1 cellular context compared by ENCODE assay signal in the genomic region with DNA sequence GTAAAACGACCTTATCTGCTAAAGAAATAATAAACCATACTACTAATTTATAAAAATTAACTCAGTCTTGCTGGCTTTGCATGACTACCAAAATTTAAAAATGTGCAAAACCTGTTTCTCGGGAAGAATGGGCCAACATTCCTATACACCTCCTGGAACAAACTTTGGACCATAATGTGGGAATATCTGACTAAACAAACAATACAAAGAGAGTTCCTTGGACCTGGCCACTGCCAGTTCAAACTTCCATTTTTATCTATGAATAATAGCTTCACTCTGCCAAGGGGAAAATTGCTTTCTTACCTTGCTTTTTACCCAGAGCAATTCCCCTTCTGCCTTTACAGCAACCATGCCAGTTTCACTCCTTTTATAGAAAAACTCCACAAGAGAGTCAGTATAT.
TF ChIP-seq lines count a peak whose summit lies in the region.

No MANE protein-coding gene starts in this region.

TF ChIP-seq in HepG2, 621 proteins besides CTCF, POLR2A, EP300 and RAD21 (continues in another document):
- TF ChIP-seq ZNF569 (CRISPR knock-in tag; IDR thresholded peaks at IDR 0.05; ENCODE audit: borderline replicate concordance) (no peak), SOX6 (IDR thresholded peaks at IDR 0.05) (no peak), SOX6 (CRISPR knock-in tag; IDR thresholded peaks at IDR 0.05) (peak; percentile 43; the same call in 1 of the 2 replicates), ZFP62 (CRISPR knock-in tag; IDR thresholded peaks at IDR 0.05) (no peak), EHMT2 (IDR thresholded peaks at IDR 0.05; ENCODE audit: borderline replicate concordance, low read depth, low read length) (no peak), HDAC2 (CRISPR knock-in tag; IDR thresholded peaks at IDR 0.05) (peak; percentile 59; the same call in 1 of the 2 replicates), RFXAP (CRISPR knock-in tag; IDR thresholded peaks at IDR 0.05; ENCODE audit: borderline replicate concordance) (no peak), PITX1 (CRISPR knock-in tag; IDR thresholded peaks at IDR 0.05) (no peak), THAP11 (CRISPR knock-in tag; IDR thresholded peaks at IDR 0.05) (peak; percentile 22; the same call in 1 of the 2 replicates), ZNF335 (CRISPR knock-in tag; IDR thresholded peaks at IDR 0.05) (no peak), HMG20A (CRISPR knock-in tag; IDR thresholded peaks at IDR 0.05; ENCODE audit: borderline replicate concordance) (0 out of 2 replicates have a peak, but pooled peaks have one; percentile 19), ZNF644 (CRISPR knock-in tag; IDR thresholded peaks at IDR 0.05; ENCODE audit: low read depth) (peak; percentile 72; the same call in 1 of the 2 replicates), ZNF331 (CRISPR knock-in tag; IDR thresholded peaks at IDR 0.05) (peak; percentile 22; the same call in 1 of the 2 replicates), ZNF136 (CRISPR knock-in tag; IDR thresholded peaks at IDR 0.05; ENCODE audit: low read depth) (no peak), GATAD2A (CRISPR knock-in tag; IDR thresholded peaks at IDR 0.05) (peak; percentile 46; the same call in 1 of the 2 replicates), JUND (CRISPR knock-in tag; IDR thresholded peaks at IDR 0.05) (no peak), ZNF746 (CRISPR knock-in tag; IDR thresholded peaks at IDR 0.05) (no peak), ZNF614 (CRISPR knock-in tag; IDR thresholded peaks at IDR 0.05; ENCODE audit: borderline replicate concordance) (0 out of 2 replicates have a peak, but pooled peaks have one; percentile 14), HIVEP1 (CRISPR knock-in tag; IDR thresholded peaks at IDR 0.05) (no peak), ZNF446 (CRISPR knock-in tag; IDR thresholded peaks at IDR 0.05) (no peak), ZFP36L1 (CRISPR knock-in tag; IDR thresholded peaks at IDR 0.05) (no peak), SNAPC2 (CRISPR knock-in tag; IDR thresholded peaks at IDR 0.05) (no peak), HNRNPL (IDR thresholded peaks at IDR 0.05; ENCODE audit: low read depth, low read length) (no peak), KMT2B (CRISPR knock-in tag; IDR thresholded peaks at IDR 0.05) (no peak), CCAR2 (optimal IDR thresholded peaks at IDR 0.05; ENCODE audit: low read depth, low read length) (no peak), ARNTL (CRISPR knock-in tag; IDR thresholded peaks at IDR 0.05) (no peak), ZNF816 (CRISPR knock-in tag; IDR thresholded peaks at IDR 0.05; ENCODE audit: borderline replicate concordance) (no peak), PPARG (CRISPR knock-in tag; conservative IDR thresholded peaks at IDR 0.05) (no peak), ZSCAN20 (CRISPR knock-in tag; IDR thresholded peaks at IDR 0.05; ENCODE audit: borderline replicate concordance) (no peak), FOXA3 (CRISPR knock-in tag; IDR thresholded peaks at IDR 0.05) (peak; percentile 42; the same call in 1 of the 2 replicates), RFX3 (CRISPR knock-in tag; IDR thresholded peaks at IDR 0.05) (no peak), DMAP1 (CRISPR knock-in tag; IDR thresholded peaks at IDR 0.05) (no peak), KLF11 (CRISPR knock-in tag; IDR thresholded peaks at IDR 0.05) (0 out of 2 replicates have a peak, but pooled peaks have one; percentile 30), SATB2 (CRISPR knock-in tag; IDR thresholded peaks at IDR 0.05) (no peak), SOX13 (IDR thresholded peaks at IDR 0.05) (no peak), SOX13 (CRISPR knock-in tag; conservative IDR thresholded peaks at IDR 0.05 in 1 of 2, IDR thresholded peaks at IDR 0.05 in 1 of 2) (peak in 1 of 2 experiments; percentile 67; a peak in 2 of 4 replicates), SALL1 (CRISPR knock-in tag; IDR thresholded peaks at IDR 0.05) (peak; percentile 43; the same call in 1 of the 2 replicates), MLLT10 (CRISPR knock-in tag; IDR thresholded peaks at IDR 0.05) (no peak), ZSCAN9 (CRISPR knock-in tag; IDR thresholded peaks at IDR 0.05; ENCODE audit: borderline replicate concordance) (peak; percentile 12; the same call in 1 of the 2 replicates), ZNF607 (CRISPR knock-in tag; IDR thresholded peaks at IDR 0.05; ENCODE audit: borderline replicate concordance) (no peak)
- TF ChIP-seq, protein P1, sequence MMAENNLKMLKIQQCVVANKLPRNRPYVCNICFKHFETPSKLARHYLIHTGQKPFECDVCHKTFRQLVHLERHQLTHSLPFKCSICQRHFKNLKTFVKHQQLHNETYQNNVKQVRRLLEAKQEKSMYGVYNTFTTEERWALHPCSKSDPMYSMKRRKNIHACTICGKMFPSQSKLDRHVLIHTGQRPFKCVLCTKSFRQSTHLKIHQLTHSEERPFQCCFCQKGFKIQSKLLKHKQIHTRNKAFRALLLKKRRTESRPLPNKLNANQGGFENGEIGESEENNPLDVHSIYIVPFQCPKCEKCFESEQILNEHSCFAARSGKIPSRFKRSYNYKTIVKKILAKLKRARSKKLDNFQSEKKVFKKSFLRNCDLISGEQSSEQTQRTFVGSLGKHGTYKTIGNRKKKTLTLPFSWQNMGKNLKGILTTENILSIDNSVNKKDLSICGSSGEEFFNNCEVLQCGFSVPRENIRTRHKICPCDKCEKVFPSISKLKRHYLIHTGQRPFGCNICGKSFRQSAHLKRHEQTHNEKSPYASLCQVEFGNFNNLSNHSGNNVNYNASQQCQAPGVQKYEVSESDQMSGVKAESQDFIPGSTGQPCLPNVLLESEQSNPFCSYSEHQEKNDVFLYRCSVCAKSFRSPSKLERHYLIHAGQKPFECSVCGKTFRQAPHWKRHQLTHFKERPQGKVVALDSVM (CRISPR knock-in tag; IDR thresholded peaks at IDR 0.05) = no peak
- TF ChIP-seq, protein P2, sequence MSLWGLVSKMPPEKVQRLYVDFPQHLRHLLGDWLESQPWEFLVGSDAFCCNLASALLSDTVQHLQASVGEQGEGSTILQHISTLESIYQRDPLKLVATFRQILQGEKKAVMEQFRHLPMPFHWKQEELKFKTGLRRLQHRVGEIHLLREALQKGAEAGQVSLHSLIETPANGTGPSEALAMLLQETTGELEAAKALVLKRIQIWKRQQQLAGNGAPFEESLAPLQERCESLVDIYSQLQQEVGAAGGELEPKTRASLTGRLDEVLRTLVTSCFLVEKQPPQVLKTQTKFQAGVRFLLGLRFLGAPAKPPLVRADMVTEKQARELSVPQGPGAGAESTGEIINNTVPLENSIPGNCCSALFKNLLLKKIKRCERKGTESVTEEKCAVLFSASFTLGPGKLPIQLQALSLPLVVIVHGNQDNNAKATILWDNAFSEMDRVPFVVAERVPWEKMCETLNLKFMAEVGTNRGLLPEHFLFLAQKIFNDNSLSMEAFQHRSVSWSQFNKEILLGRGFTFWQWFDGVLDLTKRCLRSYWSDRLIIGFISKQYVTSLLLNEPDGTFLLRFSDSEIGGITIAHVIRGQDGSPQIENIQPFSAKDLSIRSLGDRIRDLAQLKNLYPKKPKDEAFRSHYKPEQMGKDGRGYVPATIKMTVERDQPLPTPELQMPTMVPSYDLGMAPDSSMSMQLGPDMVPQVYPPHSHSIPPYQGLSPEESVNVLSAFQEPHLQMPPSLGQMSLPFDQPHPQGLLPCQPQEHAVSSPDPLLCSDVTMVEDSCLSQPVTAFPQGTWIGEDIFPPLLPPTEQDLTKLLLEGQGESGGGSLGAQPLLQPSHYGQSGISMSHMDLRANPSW (CRISPR knock-in tag; IDR thresholded peaks at IDR 0.05; ENCODE audit: borderline replicate concordance) = no peak
- TF ChIP-seq, protein P3, sequence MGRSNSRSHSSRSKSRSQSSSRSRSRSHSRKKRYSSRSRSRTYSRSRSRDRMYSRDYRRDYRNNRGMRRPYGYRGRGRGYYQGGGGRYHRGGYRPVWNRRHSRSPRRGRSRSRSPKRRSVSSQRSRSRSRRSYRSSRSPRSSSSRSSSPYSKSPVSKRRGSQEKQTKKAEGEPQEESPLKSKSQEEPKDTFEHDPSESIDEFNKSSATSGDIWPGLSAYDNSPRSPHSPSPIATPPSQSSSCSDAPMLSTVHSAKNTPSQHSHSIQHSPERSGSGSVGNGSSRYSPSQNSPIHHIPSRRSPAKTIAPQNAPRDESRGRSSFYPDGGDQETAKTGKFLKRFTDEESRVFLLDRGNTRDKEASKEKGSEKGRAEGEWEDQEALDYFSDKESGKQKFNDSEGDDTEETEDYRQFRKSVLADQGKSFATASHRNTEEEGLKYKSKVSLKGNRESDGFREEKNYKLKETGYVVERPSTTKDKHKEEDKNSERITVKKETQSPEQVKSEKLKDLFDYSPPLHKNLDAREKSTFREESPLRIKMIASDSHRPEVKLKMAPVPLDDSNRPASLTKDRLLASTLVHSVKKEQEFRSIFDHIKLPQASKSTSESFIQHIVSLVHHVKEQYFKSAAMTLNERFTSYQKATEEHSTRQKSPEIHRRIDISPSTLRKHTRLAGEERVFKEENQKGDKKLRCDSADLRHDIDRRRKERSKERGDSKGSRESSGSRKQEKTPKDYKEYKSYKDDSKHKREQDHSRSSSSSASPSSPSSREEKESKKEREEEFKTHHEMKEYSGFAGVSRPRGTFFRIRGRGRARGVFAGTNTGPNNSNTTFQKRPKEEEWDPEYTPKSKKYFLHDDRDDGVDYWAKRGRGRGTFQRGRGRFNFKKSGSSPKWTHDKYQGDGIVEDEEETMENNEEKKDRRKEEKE (IDR thresholded peaks at IDR 0.05) = no peak
- TF ChIP-seq, protein P4, sequence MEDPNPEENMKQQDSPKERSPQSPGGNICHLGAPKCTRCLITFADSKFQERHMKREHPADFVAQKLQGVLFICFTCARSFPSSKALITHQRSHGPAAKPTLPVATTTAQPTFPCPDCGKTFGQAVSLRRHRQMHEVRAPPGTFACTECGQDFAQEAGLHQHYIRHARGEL (CRISPR knock-in tag; IDR thresholded peaks at IDR 0.05) = no peak
- TF ChIP-seq, protein P5, sequence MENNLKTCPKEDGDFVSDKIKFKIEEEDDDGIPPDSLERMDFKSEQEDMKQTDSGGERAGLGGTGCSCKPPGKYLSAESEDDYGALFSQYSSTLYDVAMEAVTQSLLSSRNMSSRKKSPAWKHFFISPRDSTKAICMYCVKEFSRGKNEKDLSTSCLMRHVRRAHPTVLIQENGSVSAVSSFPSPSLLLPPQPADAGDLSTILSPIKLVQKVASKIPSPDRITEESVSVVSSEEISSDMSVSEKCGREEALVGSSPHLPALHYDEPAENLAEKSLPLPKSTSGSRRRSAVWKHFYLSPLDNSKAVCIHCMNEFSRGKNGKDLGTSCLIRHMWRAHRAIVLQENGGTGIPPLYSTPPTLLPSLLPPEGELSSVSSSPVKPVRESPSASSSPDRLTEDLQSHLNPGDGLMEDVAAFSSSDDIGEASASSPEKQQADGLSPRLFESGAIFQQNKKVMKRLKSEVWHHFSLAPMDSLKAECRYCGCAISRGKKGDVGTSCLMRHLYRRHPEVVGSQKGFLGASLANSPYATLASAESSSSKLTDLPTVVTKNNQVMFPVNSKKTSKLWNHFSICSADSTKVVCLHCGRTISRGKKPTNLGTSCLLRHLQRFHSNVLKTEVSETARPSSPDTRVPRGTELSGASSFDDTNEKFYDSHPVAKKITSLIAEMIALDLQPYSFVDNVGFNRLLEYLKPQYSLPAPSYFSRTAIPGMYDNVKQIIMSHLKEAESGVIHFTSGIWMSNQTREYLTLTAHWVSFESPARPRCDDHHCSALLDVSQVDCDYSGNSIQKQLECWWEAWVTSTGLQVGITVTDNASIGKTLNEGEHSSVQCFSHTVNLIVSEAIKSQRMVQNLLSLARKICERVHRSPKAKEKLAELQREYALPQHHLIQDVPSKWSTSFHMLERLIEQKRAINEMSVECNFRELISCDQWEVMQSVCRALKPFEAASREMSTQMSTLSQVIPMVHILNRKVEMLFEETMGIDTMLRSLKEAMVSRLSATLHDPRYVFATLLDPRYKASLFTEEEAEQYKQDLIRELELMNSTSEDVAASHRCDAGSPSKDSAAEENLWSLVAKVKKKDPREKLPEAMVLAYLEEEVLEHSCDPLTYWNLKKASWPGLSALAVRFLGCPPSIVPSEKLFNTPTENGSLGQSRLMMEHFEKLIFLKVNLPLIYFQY (CRISPR knock-in tag; IDR thresholded peaks at IDR 0.05; ENCODE audit: borderline replicate concordance) = 0 out of 2 replicates have a peak, but pooled peaks have one; percentile 19
- TF ChIP-seq, protein P6, sequence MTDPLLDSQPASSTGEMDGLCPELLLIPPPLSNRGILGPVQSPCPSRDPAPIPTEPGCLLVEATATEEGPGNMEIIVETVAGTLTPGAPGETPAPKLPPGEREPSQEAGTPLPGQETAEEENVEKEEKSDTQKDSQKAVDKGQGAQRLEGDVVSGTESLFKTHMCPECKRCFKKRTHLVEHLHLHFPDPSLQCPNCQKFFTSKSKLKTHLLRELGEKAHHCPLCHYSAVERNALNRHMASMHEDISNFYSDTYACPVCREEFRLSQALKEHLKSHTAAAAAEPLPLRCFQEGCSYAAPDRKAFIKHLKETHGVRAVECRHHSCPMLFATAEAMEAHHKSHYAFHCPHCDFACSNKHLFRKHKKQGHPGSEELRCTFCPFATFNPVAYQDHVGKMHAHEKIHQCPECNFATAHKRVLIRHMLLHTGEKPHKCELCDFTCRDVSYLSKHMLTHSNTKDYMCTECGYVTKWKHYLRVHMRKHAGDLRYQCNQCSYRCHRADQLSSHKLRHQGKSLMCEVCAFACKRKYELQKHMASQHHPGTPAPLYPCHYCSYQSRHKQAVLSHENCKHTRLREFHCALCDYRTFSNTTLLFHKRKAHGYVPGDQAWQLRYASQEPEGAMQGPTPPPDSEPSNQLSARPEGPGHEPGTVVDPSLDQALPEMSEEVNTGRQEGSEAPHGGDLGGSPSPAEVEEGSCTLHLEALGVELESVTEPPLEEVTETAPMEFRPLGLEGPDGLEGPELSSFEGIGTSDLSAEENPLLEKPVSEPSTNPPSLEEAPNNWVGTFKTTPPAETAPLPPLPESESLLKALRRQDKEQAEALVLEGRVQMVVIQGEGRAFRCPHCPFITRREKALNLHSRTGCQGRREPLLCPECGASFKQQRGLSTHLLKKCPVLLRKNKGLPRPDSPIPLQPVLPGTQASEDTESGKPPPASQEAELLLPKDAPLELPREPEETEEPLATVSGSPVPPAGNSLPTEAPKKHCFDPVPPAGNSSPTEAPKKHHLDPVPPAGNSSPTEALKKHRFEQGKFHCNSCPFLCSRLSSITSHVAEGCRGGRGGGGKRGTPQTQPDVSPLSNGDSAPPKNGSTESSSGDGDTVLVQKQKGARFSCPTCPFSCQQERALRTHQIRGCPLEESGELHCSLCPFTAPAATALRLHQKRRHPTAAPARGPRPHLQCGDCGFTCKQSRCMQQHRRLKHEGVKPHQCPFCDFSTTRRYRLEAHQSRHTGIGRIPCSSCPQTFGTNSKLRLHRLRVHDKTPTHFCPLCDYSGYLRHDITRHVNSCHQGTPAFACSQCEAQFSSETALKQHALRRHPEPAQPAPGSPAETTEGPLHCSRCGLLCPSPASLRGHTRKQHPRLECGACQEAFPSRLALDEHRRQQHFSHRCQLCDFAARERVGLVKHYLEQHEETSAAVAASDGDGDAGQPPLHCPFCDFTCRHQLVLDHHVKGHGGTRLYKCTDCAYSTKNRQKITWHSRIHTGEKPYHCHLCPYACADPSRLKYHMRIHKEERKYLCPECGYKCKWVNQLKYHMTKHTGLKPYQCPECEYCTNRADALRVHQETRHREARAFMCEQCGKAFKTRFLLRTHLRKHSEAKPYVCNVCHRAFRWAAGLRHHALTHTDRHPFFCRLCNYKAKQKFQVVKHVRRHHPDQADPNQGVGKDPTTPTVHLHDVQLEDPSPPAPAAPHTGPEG (CRISPR knock-in tag; IDR thresholded peaks at IDR 0.05) = no peak
- TF ChIP-seq, protein P7, sequence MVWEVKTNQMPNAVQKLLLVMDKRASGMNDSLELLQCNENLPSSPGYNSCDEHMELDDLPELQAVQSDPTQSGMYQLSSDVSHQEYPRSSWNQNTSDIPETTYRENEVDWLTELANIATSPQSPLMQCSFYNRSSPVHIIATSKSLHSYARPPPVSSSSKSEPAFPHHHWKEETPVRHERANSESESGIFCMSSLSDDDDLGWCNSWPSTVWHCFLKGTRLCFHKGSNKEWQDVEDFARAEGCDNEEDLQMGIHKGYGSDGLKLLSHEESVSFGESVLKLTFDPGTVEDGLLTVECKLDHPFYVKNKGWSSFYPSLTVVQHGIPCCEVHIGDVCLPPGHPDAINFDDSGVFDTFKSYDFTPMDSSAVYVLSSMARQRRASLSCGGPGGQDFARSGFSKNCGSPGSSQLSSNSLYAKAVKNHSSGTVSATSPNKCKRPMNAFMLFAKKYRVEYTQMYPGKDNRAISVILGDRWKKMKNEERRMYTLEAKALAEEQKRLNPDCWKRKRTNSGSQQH (CRISPR knock-in tag; IDR thresholded peaks at IDR 0.05; ENCODE audit: low read depth) = no peak
